In genomic region chr5:61200582-61201155, GRCh38 we compare ENCODE assay signal across 15 cellular contexts. TPM values are rescaled to one million over a fixed set of nuclear protein-coding genes. Genes with fewer than 3 reads are reported as not detected.
A peak's percentile ranks its signal among the peaks of the same experiment; 100 is the strongest.
DNase-seq lines count a peak whose midpoint lies in the region; ATAC-seq and TF ChIP-seq lines count a peak whose summit lies in the region.
"Had no signal": no experiment of that assay in that cellular context is flagged by ENCODE, and none has a peak within 500 bp of the region (broad histone marks: within the 10 kb centered on the region; RNA-seq: fewer than 3 reads in every experiment).

No MANE protein-coding gene starts in this region.

- peak; percentile 2 for DNase-seq in AG10803 (ENCODE audit: low read depth)
- peak; percentile 85 for DNase-seq in chondrocyte (ENCODE audit: low spot score)
- DNase-seq in NCI-H2029 treated with DMSO at 0.1 percent for 48 hours (lab: John Stamatoyannopoulos, UW): no peak
- no peak for DNase-seq in T-cell
- no peak for DNase-seq in CD8-positive, alpha-beta T cell
- no peak for DNase-seq in spleen
- DNase-seq: activated naive CD8-positive, alpha-beta T cell treated with anti-CD3 and anti-CD28 coated beads, Interleukin-2, amount 10 ng/mL, durations not matched to agents 7 days and 5 days; kidney glomerular epithelial cell; NCI-H2171; T-helper 17 cell; upper lobe of left lung had no signal

- no peaks in the 10 kb centered on the region for H3K27me3 Mint-ChIP-seq in chondrocyte (ENCODE audit: low read depth)
- peaks cover 18 to 41% of the 10 kb centered on the region in 2 donors for H3K27me3 Mint-ChIP-seq in T-cell
- H3K27me3 Mint-ChIP-seq in CD8-positive, alpha-beta T cell (ENCODE audit: low read depth): peaks cover 23% of the 10 kb centered on the region

- H3K9me3 Mint-ChIP-seq in chondrocyte (ENCODE audit: low read depth) (peaks cover 29% of the 10 kb centered on the region), T-cell (peaks cover 15 to 27% (median 19%) of the 10 kb centered on the region in 3 donors)
- peaks cover 14% of the 10 kb centered on the region for H3K9me3 Mint-ChIP-seq in CD8-positive, alpha-beta T cell

- ATAC-seq in GM19397 (IDR thresholded peaks at IDR 0.05; ENCODE audit: unreplicated experiment) (peak; percentile 87), HG03108 (IDR thresholded peaks at IDR 0.05; ENCODE audit: unreplicated experiment) (peak; percentile 61), T-cell (replicated peaks in 1 of 4) (no peak)
- ATAC-seq in CD8-positive, alpha-beta T cell: no peak
- ATAC-seq: K562, T-helper 17 cell had no signal

- CTCF ChIA-PET in T-cell (lab: Charles Lee): interaction anchor here in 1 of 2 donors (1.4 kb wide), 1 partner anchor 458 kb away, joined by 3 read pairs; no protein-coding TSS in a partner anchor
- CTCF ChIA-PET in CD8-positive, alpha-beta T cell (lab: Charles Lee): no interaction called here

- no peaks in the 10 kb centered on the region for H3K27me3 ChIP-seq in CD8-positive, alpha-beta T cell (ENCODE audit: insufficient read depth, low read length)
- H3K27me3 ChIP-seq in spleen (replicated peaks in 1 of 7): no peaks in the 10 kb centered on the region
- H3K27me3 ChIP-seq: upper lobe of left lung had no signal

- intact Hi-C loops in CD8-positive, alpha-beta T cell (cut with DNase I, micrococcal nuclease): no loop called here
- intact Hi-C loops in spleen (cut with DNase I; ENCODE audit: low total_unique reads): no loop called here

- H3K4me1 Mint-ChIP-seq in chondrocyte (ENCODE audit: low read depth) (no peaks in the 10 kb centered on the region), T-cell (peaks cover 0 to 6% (median 0%) of the 10 kb centered on the region in 3 donors)
- H3K4me1 Mint-ChIP-seq in CD8-positive, alpha-beta T cell (ENCODE audit: low read depth): no peaks in the 10 kb centered on the region
- H3K4me1 Mint-ChIP-seq: activated naive CD8-positive, alpha-beta T cell treated with anti-CD3 and anti-CD28 coated beads, Interleukin-2, amount 10 ng/mL, durations not matched to agents 7 days and 5 days; neural crest cell had no signal

- H3K4me3 Mint-ChIP-seq in chondrocyte (ENCODE audit: unreplicated experiment) (no peak overlapping the region), T-cell (no peak overlapping the region)
- H3K4me3 Mint-ChIP-seq in CD8-positive, alpha-beta T cell: no peak overlapping the region
- H3K4me3 Mint-ChIP-seq: activated naive CD8-positive, alpha-beta T cell treated with anti-CD3 and anti-CD28 coated beads, Interleukin-2, amount 10 ng/mL, durations not matched to agents 7 days and 5 days; neural crest cell; T-helper 17 cell had no signal

- 80 to 97% (median 91%) methylated on average over 7 to 8 of the region's 8 CpGs for WGBS in spleen, 5 donors

- TF ChIP-seq POLR2A in spleen (IDR thresholded peaks at IDR 0.05): no peak

- H3K36me3 Mint-ChIP-seq in chondrocyte (ENCODE audit: low read depth): peaks cover 16% of the 10 kb centered on the region
- peaks cover 3% of the 10 kb centered on the region for H3K36me3 Mint-ChIP-seq in T-cell
- no peaks in the 10 kb centered on the region for H3K36me3 Mint-ChIP-seq in CD8-positive, alpha-beta T cell

- H3K27ac Mint-ChIP-seq in chondrocyte (ENCODE audit: unreplicated experiment): no peak overlapping the region
- H3K27ac Mint-ChIP-seq in T-cell: no peak overlapping the region
- no peak overlapping the region for H3K27ac Mint-ChIP-seq in CD8-positive, alpha-beta T cell
- H3K27ac Mint-ChIP-seq: activated naive CD8-positive, alpha-beta T cell treated with anti-CD3 and anti-CD28 coated beads, Interleukin-2, amount 10 ng/mL, durations not matched to agents 7 days and 5 days; T-helper 17 cell had no signal

- no peaks in the 10 kb centered on the region for H3K36me3 ChIP-seq in CD8-positive, alpha-beta T cell (ENCODE audit: insufficient read depth, low read length)
- H3K36me3 ChIP-seq in spleen: no peaks in the 10 kb centered on the region
- H3K36me3 ChIP-seq: upper lobe of left lung had no signal

- TF ChIP-seq CTCF in AG10803 (conservative IDR thresholded peaks at IDR 0.05; ENCODE audit: low read length) (no peak), chondrocyte (IDR thresholded peaks at IDR 0.05) (no peak), spleen (IDR thresholded peaks at IDR 0.05 in 8 of 11, conservative IDR thresholded peaks at IDR 0.05 in 3 of 11) (no peak)
- TF ChIP-seq CTCF in CD8-positive, alpha-beta T cell (IDR thresholded peaks at IDR 0.05): no peak

- H3K27ac ChIP-seq in CD8-positive, alpha-beta T cell (ENCODE audit: low read depth, low read length): no peak overlapping the region
- no peak overlapping the region for H3K27ac ChIP-seq in spleen
- H3K27ac ChIP-seq: upper lobe of left lung had no signal

- H3K9me3 ChIP-seq in CD8-positive, alpha-beta T cell (ENCODE audit: low read length): no peaks in the 10 kb centered on the region
- peaks cover 0 to 24% (median 15%) of the 10 kb centered on the region in 8 donors for H3K9me3 ChIP-seq in spleen

- no peak overlapping the region for H3K4me3 ChIP-seq in AG10803 (ENCODE audit: low read length)
- H3K4me3 ChIP-seq in CD8-positive, alpha-beta T cell (ENCODE audit: low read depth, low read length): no peak overlapping the region
- H3K4me3 ChIP-seq in spleen: no peak overlapping the region
- H3K4me3 ChIP-seq: K562, upper lobe of left lung had no signal

- no peaks in the 10 kb centered on the region for H3K4me1 ChIP-seq in CD8-positive, alpha-beta T cell (ENCODE audit: insufficient read depth, low read length)
- no peaks in the 10 kb centered on the region for H3K4me1 ChIP-seq in spleen
- H3K4me1 ChIP-seq: upper lobe of left lung had no signal

- POLR2A ChIA-PET in T-cell (lab: Charles Lee): no interaction called here
- POLR2A ChIA-PET in CD8-positive, alpha-beta T cell (lab: Charles Lee): interaction anchor here (1.1 kb wide), 1 partner anchor 51 kb away, joined by 3 read pairs; no protein-coding TSS in a partner anchor

RNA-seq across cellular contexts. Expression of gene SMIM15, which starts 38.4 kb away (rescaled TPM):
- total RNA-seq in chondrocyte (53.8 to 56.6 TPM (median 54.3 TPM) in 3 replicates), T-cell (10 to 100 TPM; 18.0 to 34.8 (median 33.8) TPM), spleen (10 to 100 TPM; 24.0 to 42.9 (median 38.7) TPM)
- 10 to 100 TPM; 22.6 to 24.8 TPM for total RNA-seq in CD8-positive, alpha-beta T cell
- polyA plus RNA-seq in spleen: 10 to 100 TPM; 14.4 to 21.1 (median 20.0) TPM

Comparison
In these comparisons a context has a peak if more than half of its experiments do, and no peak if none do; other contexts are left out.
1. DNase-seq: peak in AG10803 (single experiment) and chondrocyte (single experiment); none in NCI-H2029 treated with DMSO at 0.1 percent for 48 hours (single experiment), T-cell (0 of 34), CD8-positive, alpha-beta T cell (0 of 7) and spleen (single experiment).
2. ATAC-seq: peak in GM19397 (single experiment) and HG03108 (single experiment); none in T-cell (0 of 4) and CD8-positive, alpha-beta T cell (single experiment).